3 cellular contexts compared by ENCODE assay signal in genomic region chr7:106279425-106280182, GRCh38.
TF ChIP-seq lines count a peak whose summit lies in the region.

No MANE protein-coding gene starts in this region.

TF ChIP-seq in liver, 16 proteins besides CTCF, POLR2A, EP300 and RAD21:
- TF ChIP-seq JUND (IDR thresholded peaks at IDR 0.05) (peak in 1 of 2 donors; percentile 25), NR2F2 (IDR thresholded peaks at IDR 0.05) (no peak), YY1 (IDR thresholded peaks at IDR 0.05) (peak; percentile 25)

TF ChIP-seq in HepG2, 621 proteins besides CTCF, POLR2A, EP300 and RAD21 (continues in another document):
- TF ChIP-seq, protein P1, sequence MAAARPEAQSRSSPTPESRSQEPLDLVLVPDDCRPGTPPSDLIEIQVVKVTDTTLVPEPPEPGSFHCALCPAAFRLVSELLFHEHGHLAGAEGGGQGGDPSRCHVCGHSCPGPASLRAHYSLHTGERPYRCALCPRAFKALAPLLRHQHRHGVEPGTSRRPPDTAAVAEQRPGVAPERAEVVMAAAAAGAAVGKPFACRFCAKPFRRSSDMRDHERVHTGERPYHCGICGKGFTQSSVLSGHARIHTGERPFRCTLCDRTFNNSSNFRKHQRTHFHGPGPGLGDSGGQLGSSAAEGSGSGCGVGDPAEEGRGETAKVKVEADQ (CRISPR knock-in tag; IDR thresholded peaks at IDR 0.05; ENCODE audit: borderline replicate concordance): no peak
- TF ChIP-seq, protein P2, sequence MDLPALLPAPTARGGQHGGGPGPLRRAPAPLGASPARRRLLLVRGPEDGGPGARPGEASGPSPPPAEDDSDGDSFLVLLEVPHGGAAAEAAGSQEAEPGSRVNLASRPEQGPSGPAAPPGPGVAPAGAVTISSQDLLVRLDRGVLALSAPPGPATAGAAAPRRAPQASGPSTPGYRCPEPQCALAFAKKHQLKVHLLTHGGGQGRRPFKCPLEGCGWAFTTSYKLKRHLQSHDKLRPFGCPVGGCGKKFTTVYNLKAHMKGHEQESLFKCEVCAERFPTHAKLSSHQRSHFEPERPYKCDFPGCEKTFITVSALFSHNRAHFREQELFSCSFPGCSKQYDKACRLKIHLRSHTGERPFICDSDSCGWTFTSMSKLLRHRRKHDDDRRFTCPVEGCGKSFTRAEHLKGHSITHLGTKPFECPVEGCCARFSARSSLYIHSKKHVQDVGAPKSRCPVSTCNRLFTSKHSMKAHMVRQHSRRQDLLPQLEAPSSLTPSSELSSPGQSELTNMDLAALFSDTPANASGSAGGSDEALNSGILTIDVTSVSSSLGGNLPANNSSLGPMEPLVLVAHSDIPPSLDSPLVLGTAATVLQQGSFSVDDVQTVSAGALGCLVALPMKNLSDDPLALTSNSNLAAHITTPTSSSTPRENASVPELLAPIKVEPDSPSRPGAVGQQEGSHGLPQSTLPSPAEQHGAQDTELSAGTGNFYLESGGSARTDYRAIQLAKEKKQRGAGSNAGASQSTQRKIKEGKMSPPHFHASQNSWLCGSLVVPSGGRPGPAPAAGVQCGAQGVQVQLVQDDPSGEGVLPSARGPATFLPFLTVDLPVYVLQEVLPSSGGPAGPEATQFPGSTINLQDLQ (CRISPR knock-in tag; IDR thresholded peaks at IDR 0.05): no peak
- TF ChIP-seq AHR (CRISPR knock-in tag; IDR thresholded peaks at IDR 0.05) (no peak), ZNF670 (CRISPR knock-in tag; IDR thresholded peaks at IDR 0.05; ENCODE audit: borderline replicate concordance) (no peak), BCL6 (CRISPR knock-in tag; IDR thresholded peaks at IDR 0.05) (no peak), ZNF263 (CRISPR knock-in tag; IDR thresholded peaks at IDR 0.05) (no peak), AGO1 (IDR thresholded peaks at IDR 0.05; ENCODE audit: low read depth, low read length, poor library complexity, severe bottlenecking) (no peak), ZNF746 (CRISPR knock-in tag; IDR thresholded peaks at IDR 0.05) (no peak), SKIL (CRISPR knock-in tag; IDR thresholded peaks at IDR 0.05; ENCODE audit: borderline replicate concordance) (no peak), HNRNPK (IDR thresholded peaks at IDR 0.05; ENCODE audit: low read depth, low read length, poor library complexity, severe bottlenecking) (no peak), ARID3A (IDR thresholded peaks at IDR 0.05; ENCODE audit: low read depth, low read length) (no peak), ZNF205 (CRISPR knock-in tag; IDR thresholded peaks at IDR 0.05) (no peak), BATF2 (CRISPR knock-in tag; IDR thresholded peaks at IDR 0.05) (no peak), MAFF (IDR thresholded peaks at IDR 0.05; ENCODE audit: low read depth, low read length) (no peak), ZFP37 (CRISPR knock-in tag; IDR thresholded peaks at IDR 0.05; ENCODE audit: borderline replicate concordance) (no peak), BRCA1 (CRISPR knock-in tag; IDR thresholded peaks at IDR 0.05) (no peak)
- TF ChIP-seq, protein P3, sequence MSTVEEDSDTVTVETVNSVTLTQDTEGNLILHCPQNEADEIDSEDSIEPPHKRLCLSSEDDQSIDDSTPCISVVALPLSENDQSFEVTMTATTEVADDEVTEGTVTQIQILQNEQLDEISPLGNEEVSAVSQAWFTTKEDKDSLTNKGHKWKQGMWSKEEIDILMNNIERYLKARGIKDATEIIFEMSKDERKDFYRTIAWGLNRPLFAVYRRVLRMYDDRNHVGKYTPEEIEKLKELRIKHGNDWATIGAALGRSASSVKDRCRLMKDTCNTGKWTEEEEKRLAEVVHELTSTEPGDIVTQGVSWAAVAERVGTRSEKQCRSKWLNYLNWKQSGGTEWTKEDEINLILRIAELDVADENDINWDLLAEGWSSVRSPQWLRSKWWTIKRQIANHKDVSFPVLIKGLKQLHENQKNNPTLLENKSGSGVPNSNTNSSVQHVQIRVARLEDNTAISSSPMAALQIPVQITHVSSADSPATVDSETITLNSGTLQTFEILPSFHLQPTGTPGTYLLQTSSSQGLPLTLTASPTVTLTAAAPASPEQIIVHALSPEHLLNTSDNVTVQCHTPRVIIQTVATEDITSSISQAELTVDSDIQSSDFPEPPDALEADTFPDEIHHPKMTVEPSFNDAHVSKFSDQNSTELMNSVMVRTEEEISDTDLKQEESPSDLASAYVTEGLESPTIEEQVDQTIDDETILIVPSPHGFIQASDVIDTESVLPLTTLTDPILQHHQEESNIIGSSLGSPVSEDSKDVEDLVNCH (CRISPR knock-in tag; IDR thresholded peaks at IDR 0.05): no peak

TF ChIP-seq in endothelial cell of umbilical vein, 7 proteins besides CTCF, POLR2A, EP300 and RAD21:
- TF ChIP-seq EZH2 (IDR thresholded peaks at IDR 0.05; ENCODE audit: borderline replicate concordance, low read depth, low read length, severe bottlenecking) (no peak), GATA2 (IDR thresholded peaks at IDR 0.05; ENCODE audit: insufficient read depth, insufficient read length, low read depth, low read length) (no peak)
